9 cellular contexts compared by ENCODE assay signal in the genomic region with DNA sequence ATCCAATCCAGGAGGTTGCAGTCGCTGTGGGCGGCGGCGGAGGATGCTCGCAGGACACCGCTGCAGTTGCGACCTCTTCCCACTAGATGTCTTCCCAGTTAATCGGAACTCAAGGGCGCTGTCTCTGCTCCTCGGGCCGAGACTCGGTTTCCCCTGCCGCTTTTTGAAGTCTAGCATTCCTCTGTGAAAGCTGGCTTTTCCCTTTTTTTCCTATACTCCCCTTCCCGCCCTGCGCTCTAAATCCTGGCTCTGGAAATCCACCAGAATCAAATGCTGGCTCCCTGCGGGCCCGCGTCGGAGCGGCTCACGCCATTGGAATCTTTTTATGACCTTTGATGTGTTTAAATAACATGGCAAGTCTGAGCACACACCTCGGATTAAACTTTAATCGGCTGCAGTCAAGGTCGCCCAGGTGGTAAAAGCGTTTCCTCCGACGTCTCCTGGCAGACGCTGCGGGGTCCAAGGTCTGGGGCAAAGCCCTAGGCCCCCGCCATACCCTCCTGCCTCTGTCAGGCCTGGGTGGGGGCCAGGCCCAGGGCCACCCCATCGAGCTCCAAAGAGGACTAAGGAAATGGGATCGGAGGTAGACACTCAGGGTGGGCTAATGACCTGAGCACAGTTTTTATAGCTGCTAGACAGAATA. TPM values are rescaled to one million over a fixed set of nuclear protein-coding genes. Genes with fewer than 3 reads are reported as not detected.
DNase-seq lines count a peak whose midpoint lies in the region; ATAC-seq and TF ChIP-seq lines count a peak whose summit lies in the region.
"Had no signal": no experiment of that assay in that cellular context is flagged by ENCODE, and none has a peak within 500 bp of the region (broad histone marks: within the 10 kb centered on the region; RNA-seq: fewer than 3 reads in every experiment).

No MANE protein-coding gene starts in this region.

- H3K4me1 ChIP-seq in MM.1S (ENCODE audit: low read length) (no peaks in the 10 kb centered on the region), foreskin keratinocyte (no peaks in the 10 kb centered on the region)

- no peak overlapping the region for H3K4me3 ChIP-seq in MM.1S (ENCODE audit: low read length)

- H3K27ac Mint-ChIP-seq in osteocyte (ENCODE audit: unreplicated experiment), result no peak overlapping the region

- H3K27ac ChIP-seq in MM.1S (ENCODE audit: low read length) (no peak overlapping the region), foreskin keratinocyte (no peak overlapping the region)

- no peaks in the 10 kb centered on the region for H3K36me3 ChIP-seq in MM.1S (replicated peaks; ENCODE audit: insufficient read depth, low read length)

- H3K9me2 ChIP-seq in MM.1S (replicated peaks; ENCODE audit: insufficient read depth, low read length), result no peaks in the 10 kb centered on the region

- ATAC-seq in foreskin keratinocyte, result peak; percentile 68
- ATAC-seq in GM18502 (IDR thresholded peaks at IDR 0.05; ENCODE audit: poor library complexity, unreplicated experiment), result no peak
- ATAC-seq in HG02840 (IDR thresholded peaks at IDR 0.05; ENCODE audit: low FRiP score, unreplicated experiment), result no peak
- no peak for ATAC-seq in HG02973 (IDR thresholded peaks at IDR 0.05; ENCODE audit: unreplicated experiment)

- no peaks in the 10 kb centered on the region for H3K9me3 Mint-ChIP-seq in osteocyte (ENCODE audit: unreplicated experiment)

- no peak overlapping the region for H2AFZ ChIP-seq in MM.1S (ENCODE audit: low read length)

- peak; percentile 72 for TF ChIP-seq CTCF in GM10266 (IDR thresholded peaks at IDR 0.05; ENCODE audit: control insufficient read depth, insufficient read depth, low read depth, missing control alignments)
- TF ChIP-seq CTCF in MM.1S (IDR thresholded peaks at IDR 0.05; ENCODE audit: low read length), result peak; percentile 60
- peak; percentile 72 for TF ChIP-seq CTCF in foreskin keratinocyte (conservative IDR thresholded peaks at IDR 0.05)
- TF ChIP-seq CTCF in osteocyte (IDR thresholded peaks at IDR 0.05), result peak; percentile 80

- H3K4me1 Mint-ChIP-seq in osteocyte (ENCODE audit: unreplicated experiment), result peaks cover 9% of the 10 kb centered on the region

- no peaks in the 10 kb centered on the region for H3F3A ChIP-seq in MM.1S (ENCODE audit: insufficient read depth, low read length)

- peak overlapping the region; percentile 33; the same call in 1 of the 2 replicates for H3K4me2 ChIP-seq in MM.1S (ENCODE audit: low read depth, low read length)

- no peaks in the 10 kb centered on the region for H4K20me1 ChIP-seq in MM.1S (ENCODE audit: insufficient read depth, low read length)

- no peaks in the 10 kb centered on the region for H3K79me2 ChIP-seq in MM.1S (ENCODE audit: low read length)

- H3K9ac ChIP-seq in MM.1S (ENCODE audit: low read length), result no peak overlapping the region

- peaks cover 5% of the 10 kb centered on the region for H3K36me3 Mint-ChIP-seq in osteocyte (ENCODE audit: unreplicated experiment)

- H3K4me3 Mint-ChIP-seq in osteocyte (ENCODE audit: unreplicated experiment), result no peak overlapping the region

- peak; percentile 81 for DNase-seq in GM10266 (ENCODE audit: extremely low spot score)
- DNase-seq in MM.1S, result no peak
- DNase-seq in activated T-cell treated with anti-CD3 and anti-CD28 coated beads, Interleukin-2, amount 50 U/mL, for 48 hours, result peak; percentile 65 to 73
- peak in 1 of 2 donors; percentile 41 for DNase-seq in foreskin keratinocyte
- DNase-seq in osteocyte (ENCODE audit: extremely low spot score, unreplicated experiment), result no peak

- H3K27me3 ChIP-seq in MM.1S (replicated peaks; ENCODE audit: insufficient read depth, low read length) (peaks cover 6% of the 10 kb centered on the region), foreskin keratinocyte (peaks cover 100% of the 10 kb centered on the region)

- H3K9me3 ChIP-seq in MM.1S (replicated peaks; ENCODE audit: insufficient read depth, low read length), result no peaks in the 10 kb centered on the region

- H3K27me3 Mint-ChIP-seq in osteocyte (ENCODE audit: unreplicated experiment), result peaks cover 89% of the 10 kb centered on the region

RNA-seq across cellular contexts. Expression of a gene that starts 10.7 kb away (rescaled TPM):
- total RNA-seq in foreskin keratinocyte (not detected in 2 replicates), osteocyte (not detected in 2 replicates)
- not detected in 2 replicates for polyA plus RNA-seq in foreskin keratinocyte
- total RNA-seq: T-helper 2 cell treated with Interferon-gamma antibody and Interleukin-4, amounts not matched to agents 100 ng/mL and 5 ng/mL, for 36 hours had no signal

RNA-seq across cellular contexts. Expression of a gene that starts 25.5 kb away (rescaled TPM):
- total RNA-seq in foreskin keratinocyte, result 0.07 and 0.31 TPM in 2 replicates
- polyA plus RNA-seq in foreskin keratinocyte, result 0.17 and 0.21 TPM in 2 replicates
- not detected in 2 replicates for total RNA-seq in osteocyte
- total RNA-seq: T-helper 2 cell treated with Interferon-gamma antibody and Interleukin-4, amounts not matched to agents 100 ng/mL and 5 ng/mL, for 36 hours had no signal

RNA-seq across cellular contexts. Expression of a gene that starts 32.0 kb away (rescaled TPM):
- total RNA-seq in foreskin keratinocyte, result not detected in 2 replicates
- not detected in 2 replicates for polyA plus RNA-seq in foreskin keratinocyte
- not detected in 2 replicates for total RNA-seq in osteocyte
- total RNA-seq: T-helper 2 cell treated with Interferon-gamma antibody and Interleukin-4, amounts not matched to agents 100 ng/mL and 5 ng/mL, for 36 hours had no signal

RNA-seq across cellular contexts. Expression of a gene that starts 36.4 kb away (rescaled TPM):
- total RNA-seq in foreskin keratinocyte (4.8 and 6.1 TPM in 2 replicates), osteocyte (not detected in 2 replicates)
- polyA plus RNA-seq in foreskin keratinocyte, result 3.3 and 3.7 TPM in 2 replicates
- total RNA-seq: T-helper 2 cell treated with Interferon-gamma antibody and Interleukin-4, amounts not matched to agents 100 ng/mL and 5 ng/mL, for 36 hours had no signal

RNA-seq across cellular contexts. Expression of a gene that starts 45.2 kb away (rescaled TPM):
- 47.3 and 59.7 TPM in 2 replicates for total RNA-seq in foreskin keratinocyte
- polyA plus RNA-seq in foreskin keratinocyte, result 34.9 and 51.1 TPM in 2 replicates
- not detected in 2 replicates for total RNA-seq in osteocyte
- total RNA-seq: T-helper 2 cell treated with Interferon-gamma antibody and Interleukin-4, amounts not matched to agents 100 ng/mL and 5 ng/mL, for 36 hours had no signal

Comparison
In these comparisons a context has a peak if more than half of its experiments do, and no peak if none do; other contexts are left out.
1. DNase-seq: peak in GM10266 (single experiment) and activated T-cell treated with anti-CD3 and anti-CD28 coated beads, Interleukin-2, amount 50 U/mL, for 48 hours (2 of 2); none in MM.1S (single experiment) and osteocyte (single experiment).
2. Peak in every context shown above with its lines, with median percentiles within 50 percentile points of each other: CTCF ChIP-seq.